ENCODE assay signal across 30 cellular contexts in the genomic region with DNA sequence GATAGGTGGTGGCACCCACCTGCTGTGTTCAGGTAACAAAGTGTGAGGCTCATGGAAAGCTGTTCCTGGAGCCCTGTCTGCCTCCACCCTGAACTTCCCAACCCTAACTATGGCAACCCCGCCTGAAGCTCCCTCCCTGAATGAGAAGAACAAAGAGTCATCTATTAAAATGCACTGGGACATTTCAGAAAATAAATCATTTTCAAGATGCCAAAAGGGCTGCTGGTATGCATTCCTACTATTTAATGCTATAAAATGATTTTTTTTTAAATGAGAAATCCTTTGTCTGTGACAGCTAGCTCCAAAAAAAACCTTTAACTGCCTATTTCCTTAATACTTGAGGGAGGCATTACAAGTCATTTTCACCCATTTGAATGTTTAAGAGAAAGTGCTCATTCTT.
"Had no signal": no experiment of that assay in that cellular context is flagged by ENCODE, and none has a peak within 500 bp of the region (broad histone marks: within the 10 kb centered on the region; RNA-seq: fewer than 3 reads in every experiment).

No MANE protein-coding gene starts in this region.

- H3K27me3 Mint-ChIP-seq: activated CD4-positive, alpha-beta T cell treated with anti-CD3 and anti-CD28 coated beads, Interleukin-2, amount 10 ng/mL, durations not matched to agents 7 days and 5 days; activated naive CD4-positive, alpha-beta T cell treated with anti-CD3 and anti-CD28 coated beads, Interleukin-2, amount 50 U/mL, for 24 hours; activated naive CD8-positive, alpha-beta T cell treated with anti-CD3 and anti-CD28 coated beads, Interleukin-2, amount 10 ng/mL, durations not matched to agents 7 days and 5 days; activated T-cell treated with anti-CD3 and anti-CD28 coated beads, Interleukin-2, amount 50 U/mL, for 24 hours; central memory CD8-positive, alpha-beta T cell; T-cell; T-helper 17 cell had no signal

- H3K27ac Mint-ChIP-seq: activated CD4-positive, alpha-beta T cell treated with anti-CD3 and anti-CD28 coated beads, Interleukin-2, amount 10 ng/mL, durations not matched to agents 7 days and 5 days; activated CD8-positive, alpha-beta T cell treated with anti-CD3 and anti-CD28 coated beads, Interleukin-2, amount 10 ng/mL, durations not matched to agents 7 days and 5 days; activated naive CD4-positive, alpha-beta T cell treated with anti-CD3 and anti-CD28 coated beads, Interleukin-2, amount 50 U/mL, for 24 hours; activated naive CD8-positive, alpha-beta T cell treated with anti-CD3 and anti-CD28 coated beads, Interleukin-2, amount 10 ng/mL, durations not matched to agents 7 days and 5 days; activated T-cell treated with anti-CD3 and anti-CD28 coated beads, Interleukin-2, amount 50 U/mL, for 24 hours; activated T-helper 2 cell treated with anti-CD3 and anti-CD28 coated beads, Interferon-gamma antibody, Interleukin-2, Interleukin-4, amounts not matched to agents 10 μg/mL and 5 μg/mL and 100 μg/mL, durations not matched to agents 14 hours and 24 hours and 36 hours; T-cell had no signal

- ATAC-seq: activated CD8-positive, alpha-beta T cell treated with anti-CD3 and anti-CD28 coated beads, Interleukin-2, amount 10 ng/mL, durations not matched to agents 7 days and 5 days; PC-3; T-cell; T-helper 17 cell had no signal

- H3K9me3 ChIP-seq: ascending aorta, colonic mucosa, SJCRH30 had no signal

- H3K27ac ChIP-seq: ascending aorta, cardiac muscle cell, colonic mucosa, SJCRH30, SK-N-MC had no signal

- H3K4me1 Mint-ChIP-seq: activated CD4-positive, alpha-beta T cell treated with anti-CD3 and anti-CD28 coated beads, Interleukin-2, amount 10 ng/mL, durations not matched to agents 7 days and 5 days; activated naive CD8-positive, alpha-beta T cell treated with anti-CD3 and anti-CD28 coated beads, Interleukin-2, amount 10 ng/mL, durations not matched to agents 7 days and 5 days had no signal

- H3K36me3 ChIP-seq: cardiac muscle cell, colonic mucosa, SJCRH30 had no signal

- DNase-seq: activated CD4-positive, alpha-beta T cell treated with anti-CD3 and anti-CD28 coated beads, Interleukin-2, amount 10 ng/mL, durations not matched to agents 7 days and 5 days; activated CD4-positive, alpha-beta T cell treated with anti-CD3 and anti-CD28 coated beads, Interleukin-2, amount 50 U/mL, for 48 hours; activated CD8-positive, alpha-beta T cell treated with anti-CD3 and anti-CD28 coated beads, Interleukin-2, amount 10 ng/mL, durations not matched to agents 7 days and 5 days; activated gamma-delta T cell; activated naive CD4-positive, alpha-beta T cell treated with Interleukin-2 at 50 U/mL for 16 hours; activated naive CD8-positive, alpha-beta T cell treated with anti-CD3 and anti-CD28 coated beads, Interleukin-2, amount 10 ng/mL, durations not matched to agents 7 days and 5 days; activated T-cell treated with anti-CD3 and anti-CD28 coated beads, Interleukin-2, amount 50 U/mL, for 24 hours; amygdala; colonic mucosa; KG1; MM.1S; NCI-H1092 treated with DMSO at 0.1 percent for 48 hours; NCI-H1417 treated with DMSO at 0.1 percent for 48 hours; NCI-H187 treated with DMSO at 0.1 percent for 48 hours; NCI-H2081; NCI-H226; NCI-H446 treated with DMSO at 0.1 percent for 48 hours; NCI-H524; PC-3; Right ventricle myocardium superior; SJCRH30; T-cell; T-helper 17 cell; T1000 had no signal

- H3K27me3 ChIP-seq: ascending aorta, cardiac muscle cell, colonic mucosa, SJCRH30 had no signal

- H3K9me3 Mint-ChIP-seq: activated CD4-positive, alpha-beta T cell treated with anti-CD3 and anti-CD28 coated beads, Interleukin-2, amount 10 ng/mL, durations not matched to agents 7 days and 5 days; activated naive CD4-positive, alpha-beta T cell treated with anti-CD3 and anti-CD28 coated beads, Interleukin-2, amount 50 U/mL, for 24 hours; activated naive CD8-positive, alpha-beta T cell treated with anti-CD3 and anti-CD28 coated beads, Interleukin-2, amount 10 ng/mL, durations not matched to agents 7 days and 5 days; activated T-cell treated with anti-CD3 and anti-CD28 coated beads, Interleukin-2, amount 50 U/mL, for 24 hours; activated T-helper 2 cell treated with anti-CD3 and anti-CD28 coated beads, Interferon-gamma antibody, Interleukin-2, Interleukin-4, amounts not matched to agents 10 μg/mL and 5 μg/mL and 100 μg/mL, durations not matched to agents 14 hours and 24 hours and 36 hours; central memory CD8-positive, alpha-beta T cell; T-cell had no signal

- H3K4me1 ChIP-seq: ascending aorta, colonic mucosa had no signal

- H3K4me3 ChIP-seq: ascending aorta, cardiac muscle cell, colonic mucosa, SJCRH30, SK-N-MC had no signal

- H3K4me3 Mint-ChIP-seq: activated CD4-positive, alpha-beta T cell treated with anti-CD3 and anti-CD28 coated beads, Interleukin-2, amount 10 ng/mL, durations not matched to agents 7 days and 5 days; activated CD8-positive, alpha-beta T cell treated with anti-CD3 and anti-CD28 coated beads, Interleukin-2, amount 10 ng/mL, durations not matched to agents 7 days and 5 days; activated naive CD4-positive, alpha-beta T cell treated with anti-CD3 and anti-CD28 coated beads, Interleukin-2, amount 50 U/mL, for 24 hours; activated naive CD8-positive, alpha-beta T cell treated with anti-CD3 and anti-CD28 coated beads, Interleukin-2, amount 10 ng/mL, durations not matched to agents 7 days and 5 days; activated T-cell treated with anti-CD3 and anti-CD28 coated beads, Interleukin-2, amount 50 U/mL, for 24 hours; central memory CD8-positive, alpha-beta T cell; T-cell; T-helper 17 cell had no signal
